9 cellular contexts compared by ENCODE assay signal in the genomic region with DNA sequence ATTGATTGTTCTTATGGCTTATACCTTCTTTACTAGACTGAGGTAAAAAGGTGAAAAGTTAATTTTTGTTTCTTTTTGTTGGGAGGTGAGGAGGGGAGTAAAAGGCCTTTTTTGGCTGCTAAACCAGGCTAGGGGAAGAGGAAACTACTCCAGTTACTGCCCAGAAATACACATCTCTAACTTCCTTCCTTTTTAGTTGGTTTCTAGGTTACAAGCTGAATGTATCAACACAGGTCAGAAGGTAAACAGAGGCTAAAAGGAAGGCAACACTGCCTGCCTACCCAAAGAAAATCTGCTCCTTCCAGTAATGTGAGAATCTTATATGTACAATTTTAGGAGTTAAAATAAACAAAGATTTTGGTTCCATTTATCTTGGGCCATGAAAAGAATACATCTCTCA.
DNase-seq lines count a peak whose midpoint lies in the region; ATAC-seq, FAIRE-seq and TF ChIP-seq lines count a peak whose summit lies in the region.
"Had no signal": no experiment of that assay in that cellular context is flagged by ENCODE, and none has a peak within 500 bp of the region (broad histone marks: within the 10 kb centered on the region; RNA-seq: fewer than 3 reads in every experiment).

No MANE protein-coding gene starts in this region.

- TF ChIP-seq CTCF in GM12865 (IDR thresholded peaks at IDR 0.05; ENCODE audit: insufficient read depth, low read depth, low read length, missing control alignments) (no peak), brain (conservative IDR thresholded peaks at IDR 0.05) (no peak), neutrophil (IDR thresholded peaks at IDR 0.05) (no peak), testis (IDR thresholded peaks at IDR 0.05) (no peak)

- no peak for TF ChIP-seq POLR2A in testis (IDR thresholded peaks at IDR 0.05)

- H3K36me3 ChIP-seq in neutrophil: no peaks in the 10 kb centered on the region
- H3K36me3 ChIP-seq in testis (ENCODE audit: low read depth, missing control alignments): no peaks in the 10 kb centered on the region
- H3K36me3 ChIP-seq: SJSA1 had no signal

- DNase-seq in GM12865 (ENCODE audit: low read depth) (peak; percentile 28), NAMALWA (ENCODE audit: low spot score) (peak; percentile 59), testis (no peak), NCI-H526 treated with DMSO at 0.1 percent for 48 hours (lab: John Stamatoyannopoulos, UW) (no peak), frontal cortex (ENCODE audit: low spot score in 2 of 2) (no peak)

- peaks cover 13% of the 10 kb centered on the region for H3K36me3 Mint-ChIP-seq in brain

- no peaks in the 10 kb centered on the region for H3K9me3 Mint-ChIP-seq in brain

- H3K27ac ChIP-seq in neutrophil: peak overlapping the region; percentile 89
- no peak overlapping the region for H3K27ac ChIP-seq in testis
- H3K27ac ChIP-seq: SJSA1 had no signal

- H3K4me3 ChIP-seq in GM12865 (ENCODE audit: low read depth, low read length) (no peak overlapping the region), neutrophil (ENCODE audit: low read depth in 1 of 2, low read length in 1 of 2) (peak overlapping the region; percentile 41 to 43), testis (no peak overlapping the region)
- H3K4me3 ChIP-seq: SJSA1 had no signal

- no peaks in the 10 kb centered on the region for H3K27me3 ChIP-seq in neutrophil
- H3K27me3 ChIP-seq in testis: no peaks in the 10 kb centered on the region
- H3K27me3 ChIP-seq: SJSA1 had no signal

- ATAC-seq in HG02588 (IDR thresholded peaks at IDR 0.05; ENCODE audit: unreplicated experiment): no peak

- H3K4me1 Mint-ChIP-seq in brain: peaks cover 40% of the 10 kb centered on the region

- H3K4me1 ChIP-seq in neutrophil (ENCODE audit: control insufficient read depth in 1 of 2, insufficient read depth in 1 of 2, low read depth in 1 of 2, low read length in 1 of 2) (peaks cover 28 to 37% of the 10 kb centered on the region in 2 experiments), testis (no peaks in the 10 kb centered on the region)

- no peak overlapping the region for H3K4me3 Mint-ChIP-seq in brain

- peaks cover 7% of the 10 kb centered on the region for H3K27me3 Mint-ChIP-seq in brain

- intact Hi-C loops in testis (cut with DNase I; ENCODE audit: low total_unique reads): no loop called here

- peak overlapping the region in 3 of 5 experiments; percentile 2 to 77 (median 10) for H3K27ac Mint-ChIP-seq in brain

- no peak for FAIRE-seq in frontal cortex (lab: Jason Lieb, UNC)

- H3K9me3 ChIP-seq in neutrophil: no peaks in the 10 kb centered on the region
- H3K9me3 ChIP-seq in testis: no peaks in the 10 kb centered on the region
- H3K9me3 ChIP-seq: SJSA1 had no signal

Comparison
In these comparisons a context has a peak if more than half of its experiments do, and no peak if none do; other contexts are left out.
1. DNase-seq: peak in GM12865 (single experiment) and NAMALWA (single experiment); none in testis (single experiment), NCI-H526 treated with DMSO at 0.1 percent for 48 hours (single experiment) and frontal cortex (0 of 2).
2. H3K4me3 ChIP-seq: peak in neutrophil (2 of 2); none in GM12865 (single experiment) and testis (0 of 2).